26 cellular contexts compared by ENCODE assay signal in genomic region chr11:71093783-71094182, GRCh38.
"Had no signal": no experiment of that assay in that cellular context is flagged by ENCODE, and none has a peak within 500 bp of the region (broad histone marks: within the 10 kb centered on the region; RNA-seq: fewer than 3 reads in every experiment).

No MANE protein-coding gene starts in this region.

- H3K36me3 ChIP-seq: neural progenitor cell, neutrophil, prostate gland, sigmoid colon, thoracic aorta, tibial artery, transverse colon, uterus had no signal

- H3K9ac ChIP-seq: neural progenitor cell had no signal

- H3K9me3 ChIP-seq: neutrophil, pancreas, prostate gland, right lobe of liver, sigmoid colon, stomach, thoracic aorta, tibial artery, transverse colon, upper lobe of right lung, uterus had no signal

- H3K27me3 ChIP-seq: neural progenitor cell, neutrophil, pancreas, right lobe of liver, sigmoid colon, transverse colon, upper lobe of right lung, uterus had no signal

- H3K4me2 ChIP-seq: neural progenitor cell had no signal

- H3K4me3 Mint-ChIP-seq: naive thymus-derived CD4-positive, alpha-beta T cell; nephron; neural progenitor cell; stimulated activated effector memory CD8-positive, alpha-beta T cell treated with anti-CD3 and anti-CD28 coated beads, Interleukin-12 subunit alpha, Interleukin-12 subunit beta, amount 100 ng/mL, for 72 hours; stimulated activated naive B cell treated with anti-CD40 and anti-IgM and Interleukin-4, amounts not matched to agents 10 μg/mL and 1 μg/mL and 100 μg/mL, for 72 hours; stimulated activated naive CD8-positive, alpha-beta T cell treated with anti-CD3 and anti-CD28 coated beads, Interleukin-15, Interleukin-2, amounts not matched to agents 100 ng/mL and 50 ng/mL, for 24 hours; type B pancreatic cell had no signal

- ATAC-seq: naive thymus-derived CD4-positive, alpha-beta T cell; pancreas; right cardiac atrium; right lobe of liver; stimulated activated effector memory CD8-positive, alpha-beta T cell treated with anti-CD3 and anti-CD28 coated beads, Interleukin-12 subunit alpha, Interleukin-12 subunit beta, amount 100 ng/mL, for 72 hours; stimulated activated naive B cell treated with anti-CD40 and anti-IgM and Interleukin-4, amounts not matched to agents 10 μg/mL and 1 μg/mL and 100 μg/mL, for 72 hours; upper lobe of right lung had no signal

- FAIRE-seq: pancreas, small intestine had no signal

- H3K27ac Mint-ChIP-seq: naive thymus-derived CD4-positive, alpha-beta T cell; nephron; neural progenitor cell; stimulated activated effector memory CD8-positive, alpha-beta T cell treated with anti-CD3 and anti-CD28 coated beads, Interleukin-12 subunit alpha, Interleukin-12 subunit beta, amount 100 ng/mL, for 72 hours; stimulated activated naive B cell treated with anti-CD40 and anti-IgM and Interleukin-4, amounts not matched to agents 10 μg/mL and 1 μg/mL and 100 μg/mL, for 72 hours; stimulated activated naive CD8-positive, alpha-beta T cell treated with anti-CD3 and anti-CD28 coated beads, Interleukin-15, Interleukin-2, amounts not matched to agents 100 ng/mL and 50 ng/mL, for 24 hours; type B pancreatic cell had no signal

- H3K36me3 Mint-ChIP-seq: naive thymus-derived CD4-positive, alpha-beta T cell; neural progenitor cell; stimulated activated effector memory CD8-positive, alpha-beta T cell treated with anti-CD3 and anti-CD28 coated beads, Interleukin-12 subunit alpha, Interleukin-12 subunit beta, amount 100 ng/mL, for 72 hours; stimulated activated naive B cell treated with anti-CD40 and anti-IgM and Interleukin-4, amounts not matched to agents 10 μg/mL and 1 μg/mL and 100 μg/mL, for 72 hours had no signal

- H3K4me1 ChIP-seq: neural progenitor cell, pancreas, prostate gland, right lobe of liver, sigmoid colon, stomach, tibial artery, transverse colon, upper lobe of right lung, uterus had no signal

- H3K4me1 Mint-ChIP-seq: naive thymus-derived CD4-positive, alpha-beta T cell; nephron; neural progenitor cell; stimulated activated effector memory CD8-positive, alpha-beta T cell treated with anti-CD3 and anti-CD28 coated beads, Interleukin-12 subunit alpha, Interleukin-12 subunit beta, amount 100 ng/mL, for 72 hours had no signal

- H2AFZ ChIP-seq: neural progenitor cell had no signal

- H3K27me3 Mint-ChIP-seq: type B pancreatic cell had no signal

- DNase-seq: naive thymus-derived CD4-positive, alpha-beta T cell; nucleus accumbens; pancreas; right cardiac atrium; right lobe of liver; sigmoid colon; small intestine; stimulated activated CD4-positive, alpha-beta T cell treated with anti-CD3 and anti-CD28 coated beads, Interleukin-15, amount 100 ng/mL, for 24 hours; stimulated activated CD4-positive, alpha-beta T cell treated with anti-CD3 and anti-CD28 coated beads, Interleukin-2, amount 100 ng/mL, for 24 hours; stimulated activated CD4-positive, alpha-beta T cell treated with anti-CD3 and anti-CD28 coated beads, Interleukin-2, amount 100 ng/mL, for 48 hours; stimulated activated CD4-positive, alpha-beta T cell treated with anti-CD3 and anti-CD28 coated beads, Interleukin-4, amount 100 ng/mL, for 24 hours; stimulated activated naive B cell treated with anti-CD40 and anti-IgM and Interleukin-4, amounts not matched to agents 10 μg/mL and 1 μg/mL and 100 μg/mL, for 72 hours; stimulated activated naive CD4-positive, alpha-beta T cell treated with Interleukin-2 at 50 U/mL for 16 hours; stomach; tibial artery; transverse colon; upper lobe of right lung; uterus had no signal

- H3K9me3 Mint-ChIP-seq: nephron; neural progenitor cell; stimulated activated effector memory CD8-positive, alpha-beta T cell treated with anti-CD3 and anti-CD28 coated beads, Interleukin-12 subunit alpha, Interleukin-12 subunit beta, amount 100 ng/mL, for 72 hours; stimulated activated naive B cell treated with anti-CD40 and anti-IgM and Interleukin-4, amounts not matched to agents 10 μg/mL and 1 μg/mL and 100 μg/mL, for 72 hours; stimulated activated naive CD8-positive, alpha-beta T cell treated with anti-CD3 and anti-CD28 coated beads, Interleukin-15, Interleukin-2, amounts not matched to agents 100 ng/mL and 50 ng/mL, for 24 hours; type B pancreatic cell had no signal

- H3K27ac ChIP-seq: neural progenitor cell, neutrophil, pancreas, prostate gland, right lobe of liver, sigmoid colon, stomach, thoracic aorta, tibial artery, transverse colon, upper lobe of right lung, uterus had no signal

- H3K4me3 ChIP-seq: neural progenitor cell, pancreas, prostate gland, right lobe of liver, sigmoid colon, stomach, thoracic aorta, tibial artery, transverse colon, upper lobe of right lung, uterus had no signal
